Comparison of ENCODE assay signal across 1 cellular context in the genomic region with DNA sequence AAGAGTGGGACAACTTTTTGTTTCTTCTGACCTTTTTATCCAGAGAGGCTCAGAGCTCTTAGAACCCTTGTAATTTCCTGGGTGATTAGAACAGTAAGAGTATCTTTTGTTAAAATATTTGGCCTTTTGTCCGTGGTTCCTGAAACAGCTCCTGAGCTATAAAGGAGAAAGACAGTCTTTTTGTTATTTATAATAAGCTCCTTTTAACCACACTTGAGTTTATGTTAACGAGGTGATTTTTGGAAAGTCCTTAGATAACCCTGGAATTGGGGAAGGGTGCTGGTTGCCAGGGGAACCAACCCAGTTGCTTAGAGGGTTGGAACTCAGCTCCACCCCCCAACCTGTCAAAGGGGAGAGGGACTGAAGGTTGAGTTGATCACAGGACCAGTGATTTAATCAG.
TF ChIP-seq lines count a peak whose summit lies in the region.

No MANE protein-coding gene starts in this region.

TF ChIP-seq in H1, 55 proteins besides CTCF, POLR2A, EP300 and RAD21:
- TF ChIP-seq HDAC2 (IDR thresholded peaks at IDR 0.05; ENCODE audit: borderline replicate concordance in 1 of 2, low read depth in 2 of 2, low read length in 2 of 2) (0 out of 4 replicates have a peak, but pooled peaks of 1 of the 2 experiments have one; percentile 11), NANOG (IDR thresholded peaks at IDR 0.05; ENCODE audit: insufficient read depth, low read depth, low read length, poor library complexity, severe bottlenecking) (peak; percentile 90), ASH2L (IDR thresholded peaks at IDR 0.05; ENCODE audit: low read length) (peak; percentile 10), RFX5 (IDR thresholded peaks at IDR 0.05; ENCODE audit: borderline replicate concordance, low read depth, low read length) (no peak), SIN3A (conservative IDR thresholded peaks at IDR 0.05 in 1 of 2, IDR thresholded peaks at IDR 0.05 in 1 of 2; ENCODE audit: low read depth in 1 of 2, low read length in 2 of 2) (peak; percentile 33 to 83; a peak in 2 of 4 replicates), SP1 (IDR thresholded peaks at IDR 0.05; ENCODE audit: low read depth, low read length) (peak; percentile 65; the same call in 1 of the 2 replicates), MAFK (IDR thresholded peaks at IDR 0.05; ENCODE audit: low read depth, low read length) (no peak), POU5F1 (IDR thresholded peaks at IDR 0.05; ENCODE audit: low read depth, low read length) (peak; percentile 53; the same call in 1 of the 2 replicates), SAP30 (IDR thresholded peaks at IDR 0.05; ENCODE audit: insufficient read depth, insufficient replicate concordance, low read length) (peak; percentile 48)
- TF ChIP-seq, protein P1, sequence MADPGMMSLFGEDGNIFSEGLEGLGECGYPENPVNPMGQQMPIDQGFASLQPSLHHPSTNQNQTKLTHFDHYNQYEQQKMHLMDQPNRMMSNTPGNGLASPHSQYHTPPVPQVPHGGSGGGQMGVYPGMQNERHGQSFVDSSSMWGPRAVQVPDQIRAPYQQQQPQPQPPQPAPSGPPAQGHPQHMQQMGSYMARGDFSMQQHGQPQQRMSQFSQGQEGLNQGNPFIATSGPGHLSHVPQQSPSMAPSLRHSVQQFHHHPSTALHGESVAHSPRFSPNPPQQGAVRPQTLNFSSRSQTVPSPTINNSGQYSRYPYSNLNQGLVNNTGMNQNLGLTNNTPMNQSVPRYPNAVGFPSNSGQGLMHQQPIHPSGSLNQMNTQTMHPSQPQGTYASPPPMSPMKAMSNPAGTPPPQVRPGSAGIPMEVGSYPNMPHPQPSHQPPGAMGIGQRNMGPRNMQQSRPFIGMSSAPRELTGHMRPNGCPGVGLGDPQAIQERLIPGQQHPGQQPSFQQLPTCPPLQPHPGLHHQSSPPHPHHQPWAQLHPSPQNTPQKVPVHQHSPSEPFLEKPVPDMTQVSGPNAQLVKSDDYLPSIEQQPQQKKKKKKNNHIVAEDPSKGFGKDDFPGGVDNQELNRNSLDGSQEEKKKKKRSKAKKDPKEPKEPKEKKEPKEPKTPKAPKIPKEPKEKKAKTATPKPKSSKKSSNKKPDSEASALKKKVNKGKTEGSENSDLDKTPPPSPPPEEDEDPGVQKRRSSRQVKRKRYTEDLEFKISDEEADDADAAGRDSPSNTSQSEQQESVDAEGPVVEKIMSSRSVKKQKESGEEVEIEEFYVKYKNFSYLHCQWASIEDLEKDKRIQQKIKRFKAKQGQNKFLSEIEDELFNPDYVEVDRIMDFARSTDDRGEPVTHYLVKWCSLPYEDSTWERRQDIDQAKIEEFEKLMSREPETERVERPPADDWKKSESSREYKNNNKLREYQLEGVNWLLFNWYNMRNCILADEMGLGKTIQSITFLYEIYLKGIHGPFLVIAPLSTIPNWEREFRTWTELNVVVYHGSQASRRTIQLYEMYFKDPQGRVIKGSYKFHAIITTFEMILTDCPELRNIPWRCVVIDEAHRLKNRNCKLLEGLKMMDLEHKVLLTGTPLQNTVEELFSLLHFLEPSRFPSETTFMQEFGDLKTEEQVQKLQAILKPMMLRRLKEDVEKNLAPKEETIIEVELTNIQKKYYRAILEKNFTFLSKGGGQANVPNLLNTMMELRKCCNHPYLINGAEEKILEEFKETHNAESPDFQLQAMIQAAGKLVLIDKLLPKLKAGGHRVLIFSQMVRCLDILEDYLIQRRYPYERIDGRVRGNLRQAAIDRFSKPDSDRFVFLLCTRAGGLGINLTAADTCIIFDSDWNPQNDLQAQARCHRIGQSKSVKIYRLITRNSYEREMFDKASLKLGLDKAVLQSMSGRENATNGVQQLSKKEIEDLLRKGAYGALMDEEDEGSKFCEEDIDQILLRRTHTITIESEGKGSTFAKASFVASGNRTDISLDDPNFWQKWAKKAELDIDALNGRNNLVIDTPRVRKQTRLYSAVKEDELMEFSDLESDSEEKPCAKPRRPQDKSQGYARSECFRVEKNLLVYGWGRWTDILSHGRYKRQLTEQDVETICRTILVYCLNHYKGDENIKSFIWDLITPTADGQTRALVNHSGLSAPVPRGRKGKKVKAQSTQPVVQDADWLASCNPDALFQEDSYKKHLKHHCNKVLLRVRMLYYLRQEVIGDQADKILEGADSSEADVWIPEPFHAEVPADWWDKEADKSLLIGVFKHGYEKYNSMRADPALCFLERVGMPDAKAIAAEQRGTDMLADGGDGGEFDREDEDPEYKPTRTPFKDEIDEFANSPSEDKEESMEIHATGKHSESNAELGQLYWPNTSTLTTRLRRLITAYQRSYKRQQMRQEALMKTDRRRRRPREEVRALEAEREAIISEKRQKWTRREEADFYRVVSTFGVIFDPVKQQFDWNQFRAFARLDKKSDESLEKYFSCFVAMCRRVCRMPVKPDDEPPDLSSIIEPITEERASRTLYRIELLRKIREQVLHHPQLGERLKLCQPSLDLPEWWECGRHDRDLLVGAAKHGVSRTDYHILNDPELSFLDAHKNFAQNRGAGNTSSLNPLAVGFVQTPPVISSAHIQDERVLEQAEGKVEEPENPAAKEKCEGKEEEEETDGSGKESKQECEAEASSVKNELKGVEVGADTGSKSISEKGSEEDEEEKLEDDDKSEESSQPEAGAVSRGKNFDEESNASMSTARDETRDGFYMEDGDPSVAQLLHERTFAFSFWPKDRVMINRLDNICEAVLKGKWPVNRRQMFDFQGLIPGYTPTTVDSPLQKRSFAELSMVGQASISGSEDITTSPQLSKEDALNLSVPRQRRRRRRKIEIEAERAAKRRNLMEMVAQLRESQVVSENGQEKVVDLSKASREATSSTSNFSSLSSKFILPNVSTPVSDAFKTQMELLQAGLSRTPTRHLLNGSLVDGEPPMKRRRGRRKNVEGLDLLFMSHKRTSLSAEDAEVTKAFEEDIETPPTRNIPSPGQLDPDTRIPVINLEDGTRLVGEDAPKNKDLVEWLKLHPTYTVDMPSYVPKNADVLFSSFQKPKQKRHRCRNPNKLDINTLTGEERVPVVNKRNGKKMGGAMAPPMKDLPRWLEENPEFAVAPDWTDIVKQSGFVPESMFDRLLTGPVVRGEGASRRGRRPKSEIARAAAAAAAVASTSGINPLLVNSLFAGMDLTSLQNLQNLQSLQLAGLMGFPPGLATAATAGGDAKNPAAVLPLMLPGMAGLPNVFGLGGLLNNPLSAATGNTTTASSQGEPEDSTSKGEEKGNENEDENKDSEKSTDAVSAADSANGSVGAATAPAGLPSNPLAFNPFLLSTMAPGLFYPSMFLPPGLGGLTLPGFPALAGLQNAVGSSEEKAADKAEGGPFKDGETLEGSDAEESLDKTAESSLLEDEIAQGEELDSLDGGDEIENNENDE (IDR thresholded peaks at IDR 0.05; ENCODE audit: insufficient replicate concordance, low read length): peak; percentile 93
- TF ChIP-seq, protein P2, sequence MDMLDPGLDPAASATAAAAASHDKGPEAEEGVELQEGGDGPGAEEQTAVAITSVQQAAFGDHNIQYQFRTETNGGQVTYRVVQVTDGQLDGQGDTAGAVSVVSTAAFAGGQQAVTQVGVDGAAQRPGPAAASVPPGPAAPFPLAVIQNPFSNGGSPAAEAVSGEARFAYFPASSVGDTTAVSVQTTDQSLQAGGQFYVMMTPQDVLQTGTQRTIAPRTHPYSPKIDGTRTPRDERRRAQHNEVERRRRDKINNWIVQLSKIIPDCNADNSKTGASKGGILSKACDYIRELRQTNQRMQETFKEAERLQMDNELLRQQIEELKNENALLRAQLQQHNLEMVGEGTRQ (IDR thresholded peaks at IDR 0.05; ENCODE audit: low read length): no peak
- TF ChIP-seq, protein P3, sequence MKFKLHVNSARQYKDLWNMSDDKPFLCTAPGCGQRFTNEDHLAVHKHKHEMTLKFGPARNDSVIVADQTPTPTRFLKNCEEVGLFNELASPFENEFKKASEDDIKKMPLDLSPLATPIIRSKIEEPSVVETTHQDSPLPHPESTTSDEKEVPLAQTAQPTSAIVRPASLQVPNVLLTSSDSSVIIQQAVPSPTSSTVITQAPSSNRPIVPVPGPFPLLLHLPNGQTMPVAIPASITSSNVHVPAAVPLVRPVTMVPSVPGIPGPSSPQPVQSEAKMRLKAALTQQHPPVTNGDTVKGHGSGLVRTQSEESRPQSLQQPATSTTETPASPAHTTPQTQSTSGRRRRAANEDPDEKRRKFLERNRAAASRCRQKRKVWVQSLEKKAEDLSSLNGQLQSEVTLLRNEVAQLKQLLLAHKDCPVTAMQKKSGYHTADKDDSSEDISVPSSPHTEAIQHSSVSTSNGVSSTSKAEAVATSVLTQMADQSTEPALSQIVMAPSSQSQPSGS (IDR thresholded peaks at IDR 0.05; ENCODE audit: low read length): peak; percentile 59; the same call in 1 of the 2 replicates
